Comparison of ENCODE assay signal across 23 cellular contexts in genomic region chr5:178277866-178278265, GRCh38. TPM values are rescaled to one million over a fixed set of nuclear protein-coding genes. Genes with fewer than 3 reads are reported as not detected.
DNase-seq lines count a peak whose midpoint lies in the region; ATAC-seq and TF ChIP-seq lines count a peak whose summit lies in the region.
"Had no signal": no experiment of that assay in that cellular context is flagged by ENCODE, and none has a peak within 500 bp of the region (broad histone marks: within the 10 kb centered on the region; RNA-seq: fewer than 3 reads in every experiment).

No MANE protein-coding gene starts in this region.

- no peak overlapping the region for H3K4me3 Mint-ChIP-seq in activated naive CD8-positive, alpha-beta T cell treated with anti-CD3 and anti-CD28 coated beads, Interleukin-2, amount 10 ng/mL, durations not matched to agents 7 days and 5 days
- H3K4me3 Mint-ChIP-seq in activated naive CD8-positive, alpha-beta T cell treated with anti-CD3 and anti-CD28 coated beads for 36 hours = no peak overlapping the region
- H3K4me3 Mint-ChIP-seq in glutamatergic neuron (ENCODE audit: unreplicated experiment) = no peak overlapping the region
- H3K4me3 Mint-ChIP-seq: CD4-positive, CD25-positive, alpha-beta regulatory T cell; IgD-negative memory B cell had no signal

- TF ChIP-seq EP300 in sigmoid colon (IDR thresholded peaks at IDR 0.05) = no peak

- H3K9me3 Mint-ChIP-seq in activated naive CD8-positive, alpha-beta T cell treated with anti-CD3 and anti-CD28 coated beads, Interleukin-2, amount 10 ng/mL, durations not matched to agents 7 days and 5 days = peaks cover 6% of the 10 kb centered on the region
- no peaks in the 10 kb centered on the region for H3K9me3 Mint-ChIP-seq in activated naive CD8-positive, alpha-beta T cell treated with anti-CD3 and anti-CD28 coated beads for 36 hours
- peaks cover 3% of the 10 kb centered on the region for H3K9me3 Mint-ChIP-seq in glutamatergic neuron (ENCODE audit: unreplicated experiment)

- intact Hi-C loops in sigmoid colon (cut with DNase I) = no loop called here

- H3K36me3 ChIP-seq in BLaER1 = no peaks in the 10 kb centered on the region
- H3K36me3 ChIP-seq in sigmoid colon = no peaks in the 10 kb centered on the region
- H3K36me3 ChIP-seq: SJSA1 had no signal

- DNase-seq in activated naive CD8-positive, alpha-beta T cell treated with anti-CD3 and anti-CD28 coated beads, Interleukin-2, amount 10 ng/mL, durations not matched to agents 7 days and 5 days = no peak
- DNase-seq in activated naive CD8-positive, alpha-beta T cell treated with anti-CD3 and anti-CD28 coated beads for 36 hours = no peak
- DNase-seq in glutamatergic neuron = no peak
- DNase-seq in sigmoid colon = peak; percentile 55
- DNase-seq in HT-29 (ENCODE audit: low spot score) = no peak
- DNase-seq: AML-193; CD4-positive, CD25-positive, alpha-beta regulatory T cell; DMS79; H7; NCI-H1105 treated with DMSO at 0.1 percent for 48 hours; NCI-H2081; NCI-H2171; NCI-H345; NCI-H524; NCI-H774; NK-92 treated with Interleukin-12 subunit alpha and Interleukin-12 subunit beta, amount 100 ng/mL, for 24 hours had no signal

- H3K27ac Mint-ChIP-seq in activated naive CD8-positive, alpha-beta T cell treated with anti-CD3 and anti-CD28 coated beads, Interleukin-2, amount 10 ng/mL, durations not matched to agents 7 days and 5 days = peak overlapping the region; percentile 25
- H3K27ac Mint-ChIP-seq in activated naive CD8-positive, alpha-beta T cell treated with anti-CD3 and anti-CD28 coated beads for 36 hours = no peak overlapping the region
- H3K27ac Mint-ChIP-seq in glutamatergic neuron (ENCODE audit: unreplicated experiment) = peak overlapping the region; percentile 48
- H3K27ac Mint-ChIP-seq: CD4-positive, CD25-positive, alpha-beta regulatory T cell; IgD-negative memory B cell had no signal

- H3K27me3 Mint-ChIP-seq in activated naive CD8-positive, alpha-beta T cell treated with anti-CD3 and anti-CD28 coated beads, Interleukin-2, amount 10 ng/mL, durations not matched to agents 7 days and 5 days = peaks cover 4% of the 10 kb centered on the region
- no peaks in the 10 kb centered on the region for H3K27me3 Mint-ChIP-seq in activated naive CD8-positive, alpha-beta T cell treated with anti-CD3 and anti-CD28 coated beads for 36 hours
- H3K27me3 Mint-ChIP-seq in glutamatergic neuron (ENCODE audit: unreplicated experiment) = peaks cover 6% of the 10 kb centered on the region
- H3K27me3 Mint-ChIP-seq: CD4-positive, CD25-positive, alpha-beta regulatory T cell had no signal

- 46 to 68% methylated on average over 12 of the region's 12 CpGs for WGBS in sigmoid colon, 2 donors

- H3K4me1 ChIP-seq in BLaER1 (peaks cover 76% of the 10 kb centered on the region), sigmoid colon (peaks cover 0 to 9% (median 7%) of the 10 kb centered on the region in 4 donors)
- H3K4me1 ChIP-seq: SJSA1 had no signal

- H4K20me1 ChIP-seq in BLaER1 = no peaks in the 10 kb centered on the region; the same call in 1 of the 2 replicates

- H3K27me3 ChIP-seq in BLaER1 = no peaks in the 10 kb centered on the region
- peaks cover 0 to 27% (median 0%) of the 10 kb centered on the region in 3 donors for H3K27me3 ChIP-seq in sigmoid colon
- H3K27me3 ChIP-seq: SJSA1 had no signal

- peaks cover 5% of the 10 kb centered on the region; the same call in 1 of the 2 replicates for H3K9me3 ChIP-seq in BLaER1
- H3K9me3 ChIP-seq in sigmoid colon = no peaks in the 10 kb centered on the region

- peaks cover 9% of the 10 kb centered on the region for H3K4me1 Mint-ChIP-seq in activated naive CD8-positive, alpha-beta T cell treated with anti-CD3 and anti-CD28 coated beads, Interleukin-2, amount 10 ng/mL, durations not matched to agents 7 days and 5 days
- H3K4me1 Mint-ChIP-seq in activated naive CD8-positive, alpha-beta T cell treated with anti-CD3 and anti-CD28 coated beads for 36 hours = peaks cover 4% of the 10 kb centered on the region
- H3K4me1 Mint-ChIP-seq in glutamatergic neuron (ENCODE audit: low read depth, unreplicated experiment) = peaks cover 5% of the 10 kb centered on the region

- 0 out of 2 replicates have a peak overlapping the region, but pooled peaks have one; percentile 34 for H3K4me2 ChIP-seq in BLaER1

- ATAC-seq in activated naive CD8-positive, alpha-beta T cell treated with anti-CD3 and anti-CD28 coated beads, Interleukin-2, amount 10 ng/mL, durations not matched to agents 7 days and 5 days (ENCODE audit: low read depth) = no peak
- no peak for ATAC-seq in activated CD4-positive, CD25-positive, alpha-beta regulatory T cell treated with anti-CD3 and anti-CD28 coated beads, Interleukin-2, amount 50 U/mL, for 24 hours
- ATAC-seq in GM21737 (IDR thresholded peaks at IDR 0.05; ENCODE audit: unreplicated experiment) = no peak
- ATAC-seq: GM12878, Panc1 had no signal

- POLR2A ChIA-PET in activated naive CD8-positive, alpha-beta T cell treated with anti-CD3 and anti-CD28 coated beads, Interleukin-2, amount 10 ng/mL, durations not matched to agents 7 days and 5 days (lab: Charles Lee) = interaction anchor here (0.6 to 1.7 kb wide), 2 partner anchors 27 to 63 kb away, joined by 3 read pairs; no protein-coding TSS in a partner anchor

- H3K27ac ChIP-seq in BLaER1 (no peak overlapping the region), sigmoid colon (no peak overlapping the region)
- H3K27ac ChIP-seq: SJSA1 had no signal

- TF ChIP-seq POLR2A in sigmoid colon (IDR thresholded peaks at IDR 0.05) = no peak

- no peak overlapping the region for H3K4me3 ChIP-seq in BLaER1
- H3K4me3 ChIP-seq in sigmoid colon = no peak overlapping the region
- H3K4me3 ChIP-seq: GM12878, SJSA1 had no signal

- TF ChIP-seq CTCF in glutamatergic neuron (IDR thresholded peaks at IDR 0.05; ENCODE audit: partially characterized antibody, unreplicated experiment) (no peak), sigmoid colon (IDR thresholded peaks at IDR 0.05) (no peak)

- no peak overlapping the region for H3K9ac ChIP-seq in BLaER1

- H3K36me3 Mint-ChIP-seq in activated naive CD8-positive, alpha-beta T cell treated with anti-CD3 and anti-CD28 coated beads, Interleukin-2, amount 10 ng/mL, durations not matched to agents 7 days and 5 days = peaks cover 5% of the 10 kb centered on the region
- no peaks in the 10 kb centered on the region for H3K36me3 Mint-ChIP-seq in activated naive CD8-positive, alpha-beta T cell treated with anti-CD3 and anti-CD28 coated beads for 36 hours
- peaks cover 7% of the 10 kb centered on the region for H3K36me3 Mint-ChIP-seq in glutamatergic neuron (ENCODE audit: unreplicated experiment)
- H3K36me3 Mint-ChIP-seq: CD4-positive, CD25-positive, alpha-beta regulatory T cell; IgD-negative memory B cell had no signal

RNA-seq across cellular contexts. Expression of gene PHYKPL, which starts 45.3 kb away (rescaled TPM):
- 100 to 1,000 TPM; 158 to 165 TPM for total RNA-seq in activated naive CD8-positive, alpha-beta T cell treated with anti-CD3 and anti-CD28 coated beads, Interleukin-2, amount 10 ng/mL, durations not matched to agents 7 days and 5 days
- total RNA-seq in activated naive CD8-positive, alpha-beta T cell treated with anti-CD3 and anti-CD28 coated beads for 36 hours = 10 to 100 TPM; 47.4 to 54.8 TPM
- total RNA-seq in glutamatergic neuron (ENCODE audit: unreplicated experiment) = 89.7 TPM
- total RNA-seq in sigmoid colon = 10 to 100 TPM; 26.0 to 66.5 (median 41.6) TPM
- polyA plus RNA-seq in sigmoid colon = 100 to 1,000 TPM in 1 of 3 donors, 10 to 100 TPM in 2; 46.2 to 121 (median 47.6) TPM
- 46.0 and 59.0 TPM in 2 replicates for total RNA-seq in HT-29 (2014; rRNA removed; shearing (Covaris generic))
